Comparison of ENCODE assay signal across 8 cellular contexts in genomic region chr9:70419546-70420266, GRCh38.
DNase-seq lines count a peak whose midpoint lies in the region; ATAC-seq and TF ChIP-seq lines count a peak whose summit lies in the region.

No MANE protein-coding gene starts in this region.

- H3K27ac ChIP-seq in layer of hippocampus (ENCODE audit: low read depth, low read length): peak overlapping the region; percentile 100

- H3K4me3 ChIP-seq in AG10803 (ENCODE audit: low read length) (peak overlapping the region; percentile 70), choroid plexus epithelial cell (ENCODE audit: low read depth, low read length) (peak overlapping the region; percentile 54)

- TF ChIP-seq CTCF in AG10803 (conservative IDR thresholded peaks at IDR 0.05; ENCODE audit: low read length) (peak; percentile 15; the same call in 1 of the 2 replicates), choroid plexus epithelial cell (conservative IDR thresholded peaks at IDR 0.05; ENCODE audit: low read depth, low read length) (no peak)

- ATAC-seq in GM19035 (IDR thresholded peaks at IDR 0.05; ENCODE audit: unreplicated experiment): peak; percentile 40
- ATAC-seq in HG03354 (IDR thresholded peaks at IDR 0.05; ENCODE audit: poor library complexity, severe bottlenecking, unreplicated experiment): peak; percentile 54

- no peaks in the 10 kb centered on the region for H3K27me3 ChIP-seq in layer of hippocampus (ENCODE audit: control insufficient read depth, insufficient read depth, low read length)

- DNase-seq in AG10803 (ENCODE audit: low read depth) (peak; percentile 98), NCI-H446 treated with DMSO at 0.1 percent for 48 hours (lab: John Stamatoyannopoulos, UW) (peak; percentile 79), choroid plexus epithelial cell (ENCODE audit: low read depth) (peak; percentile 99)
- DNase-seq in activated CD4-positive, CD25-positive, alpha-beta regulatory T cell treated with anti-CD3 and anti-CD28 coated beads, Interleukin-2, amount 50 U/mL, for 72 hours: peak; percentile 75
- peak; percentile 69 to 73 for DNase-seq in stimulated activated CD4-positive, alpha-beta T cell treated with anti-CD3 and anti-CD28 coated beads, Interleukin-1b, Interleukin-23, amount 100 ng/mL, for 1 hour (ENCODE audit: low read depth in 2 of 2)

Comparison
In these comparisons a context has a peak if more than half of its experiments do, and no peak if none do; other contexts are left out.
1. Peak in every context shown above with its lines: DNase-seq, ATAC-seq, H3K4me3 ChIP-seq and H3K27ac ChIP-seq.